1 cellular context compared by ENCODE assay signal in genomic region chr6:53794720-53795253, GRCh38.
TF ChIP-seq lines count a peak whose summit lies in the region.

Gene LRRC1, plus strand, starts transcription at chr6:53795005. Its CDS starts 252 bp downstream, at chr6:53795257.

TF ChIP-seq in WTC11, 78 proteins besides CTCF, POLR2A, EP300 and RAD21 (continued from another document):
- TF ChIP-seq CBFB (CRISPR knock-in tag; IDR thresholded peaks at IDR 0.05; ENCODE audit: low read depth) (peak; percentile 46; the same call in 1 of the 2 replicates), TP53 (CRISPR knock-in tag; IDR thresholded peaks at IDR 0.05) (peak; percentile 33; the same call in 1 of the 2 replicates), EMX1 (CRISPR knock-in tag; IDR thresholded peaks at IDR 0.05) (no peak), KAT7 (CRISPR knock-in tag; IDR thresholded peaks at IDR 0.05; ENCODE audit: borderline replicate concordance) (0 out of 2 replicates have a peak, but pooled peaks have one; percentile 14), HMGXB4 (CRISPR knock-in tag; IDR thresholded peaks at IDR 0.05) (peak; percentile 60; the same call in 1 of the 2 replicates), ZMAT4 (CRISPR knock-in tag; IDR thresholded peaks at IDR 0.05) (no peak), TEAD1 (CRISPR knock-in tag; IDR thresholded peaks at IDR 0.05) (no peak), ZNF423 (CRISPR knock-in tag; IDR thresholded peaks at IDR 0.05) (no peak)
